13 cellular contexts compared by ENCODE assay signal in the genomic region with DNA sequence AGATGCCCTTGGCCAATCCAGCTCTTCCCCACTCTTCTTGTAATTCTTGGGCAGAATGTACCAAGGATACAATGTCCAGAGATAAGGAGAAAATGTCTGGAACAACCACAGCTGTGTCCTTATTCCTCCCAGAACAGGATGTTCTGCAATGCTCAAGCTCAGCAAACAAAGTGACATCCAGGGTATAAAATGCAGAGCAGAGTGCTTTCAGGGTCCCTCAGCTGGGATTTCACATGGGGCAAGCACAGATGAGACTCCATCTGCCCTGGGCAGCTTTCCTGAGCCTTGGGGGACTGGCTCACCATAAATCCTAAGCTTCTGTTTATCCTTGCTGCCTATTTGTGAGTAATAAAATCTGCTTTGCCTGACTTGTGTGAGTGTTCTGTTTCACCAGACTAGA.
A peak's percentile ranks its signal among the peaks of the same experiment; 100 is the strongest.
DNase-seq lines count a peak whose midpoint lies in the region; ATAC-seq and TF ChIP-seq lines count a peak whose summit lies in the region.
"Had no signal": no experiment of that assay in that cellular context is flagged by ENCODE, and none has a peak within 500 bp of the region (broad histone marks: within the 10 kb centered on the region; RNA-seq: fewer than 3 reads in every experiment).

No MANE protein-coding gene starts in this region.

- peaks cover 2% of the 10 kb centered on the region for H3K9me3 ChIP-seq in right cardiac atrium (ENCODE audit: control insufficient read depth, low read length)
- peaks cover 0 to 7% (median 0%) of the 10 kb centered on the region in 3 donors for H3K9me3 ChIP-seq in gastrocnemius medialis

- in situ Hi-C loops in brain microvascular endothelial cell (cut with HindIII; ENCODE audit: low pct_ligation_motif_present, low sequenced_read_pairs), result no loop called here
- in situ Hi-C loops in gastrocnemius medialis (cut with MboI; ENCODE audit: low sequenced_read_pairs in 4 of 4), result no loop called here

- ATAC-seq in right cardiac atrium (peak; percentile 92 to 93), gastrocnemius medialis (peak; percentile 88 to 92)
- ATAC-seq: stimulated activated naive CD8-positive, alpha-beta T cell treated with anti-CD3 and anti-CD28 coated beads, Interleukin-15, Interleukin-2, amounts not matched to agents 100 U/mL and 50 U/mL, for 24 hours had no signal

- H3K27ac ChIP-seq in brain microvascular endothelial cell, result peak overlapping the region; percentile 72
- H3K27ac ChIP-seq in right cardiac atrium (ENCODE audit: low read length), result no peak overlapping the region
- peak overlapping the region; percentile 53 to 73 (median 61) for H3K27ac ChIP-seq in gastrocnemius medialis
- H3K27ac ChIP-seq: SK-N-MC had no signal

- peaks cover 2% of the 10 kb centered on the region for H3K4me1 ChIP-seq in right cardiac atrium (ENCODE audit: control insufficient read depth, insufficient read depth, low read length)
- no peaks in the 10 kb centered on the region for H3K4me1 ChIP-seq in gastrocnemius medialis

- intact Hi-C loops in right cardiac atrium (cut with DNase I), result loop anchor here in 1 of 4 donors (10.0 kb wide), 1 partner anchor 344 kb away; no protein-coding TSS in a partner anchor
- intact Hi-C loops in gastrocnemius medialis (cut with DNase I; ENCODE audit: low total_unique reads), result loop anchor here (10.0 kb wide), 1 partner anchor 264 kb away; no protein-coding TSS in a partner anchor

- TF ChIP-seq CTCF in brain microvascular endothelial cell (IDR thresholded peaks at IDR 0.05; ENCODE audit: low read depth, low read length, missing control alignments), result no peak
- no peak for TF ChIP-seq CTCF in gastrocnemius medialis (IDR thresholded peaks at IDR 0.05 in 4 of 5, conservative IDR thresholded peaks at IDR 0.05 in 1 of 5)

- DNase-seq in DMS53 (lab: John Stamatoyannopoulos, UW) (peak; percentile 58), brain microvascular endothelial cell (peak; percentile 43), right cardiac atrium (peak; percentile 71 to 91 (median 80)), gastrocnemius medialis (peak; percentile 70 to 79), T-helper 1 cell (no peak), D341Med (ENCODE audit: low spot score) (no peak), DMS79 (lab: John Stamatoyannopoulos, UW) (no peak)
- DNase-seq in activated CD8-positive, alpha-beta memory T cell treated with anti-CD3 and anti-CD28 coated beads for 24 hours, result no peak
- DNase-seq: activated CD4-positive, alpha-beta T cell treated with anti-CD3 and anti-CD28 coated beads, Interleukin-2, amount 10 ng/mL, durations not matched to agents 24 days and 14 days; activated gamma-delta T cell treated with Interleukin-2 at 50 U/mL for 16 hours; NCI-H748 treated with DMSO at 0.1 percent for 48 hours; stimulated activated naive CD8-positive, alpha-beta T cell treated with anti-CD3 and anti-CD28 coated beads, Interleukin-15, Interleukin-2, amounts not matched to agents 100 U/mL and 50 U/mL, for 24 hours had no signal

- H3K27me3 ChIP-seq in brain microvascular endothelial cell (replicated peaks) (no peaks in the 10 kb centered on the region), right cardiac atrium (ENCODE audit: control insufficient read depth, insufficient read depth) (no peaks in the 10 kb centered on the region), gastrocnemius medialis (no peaks in the 10 kb centered on the region)

- H3K4me3 ChIP-seq in brain microvascular endothelial cell (ENCODE audit: low read depth, low read length), result no peak overlapping the region
- H3K4me3 ChIP-seq in right cardiac atrium (ENCODE audit: low read length), result no peak overlapping the region
- no peak overlapping the region for H3K4me3 ChIP-seq in gastrocnemius medialis
- H3K4me3 ChIP-seq: SK-N-MC had no signal

- H3K36me3 ChIP-seq in brain microvascular endothelial cell (replicated peaks) (no peaks in the 10 kb centered on the region), gastrocnemius medialis (no peaks in the 10 kb centered on the region)

- no peak for TF ChIP-seq POLR2A in gastrocnemius medialis (IDR thresholded peaks at IDR 0.05)

Comparison
In these comparisons a context has a peak if more than half of its experiments do, and no peak if none do; other contexts are left out.
1. DNase-seq: peak in DMS53 (single experiment), brain microvascular endothelial cell (single experiment), right cardiac atrium (3 of 3) and gastrocnemius medialis (2 of 2); none in T-helper 1 cell (0 of 5), activated CD8-positive, alpha-beta memory T cell treated with anti-CD3 and anti-CD28 coated beads for 24 hours (single experiment), D341Med (single experiment) and DMS79 (single experiment).